In genomic region chr4:145937021-145937861, GRCh38 we compare ENCODE assay signal across 8 cellular contexts. TPM values are rescaled to one million over a fixed set of nuclear protein-coding genes. Genes with fewer than 3 reads are reported as not detected.
DNase-seq lines count a peak whose midpoint lies in the region; ATAC-seq, FAIRE-seq and TF ChIP-seq lines count a peak whose summit lies in the region.

No MANE protein-coding gene starts in this region.

- H3K4me3 ChIP-seq in BLaER1 (peak overlapping the region; percentile 83), Loucy (ENCODE audit: low read length, poor library complexity, severe bottlenecking) (peak overlapping the region; percentile 89), kidney (ENCODE audit: low read length in 2 of 2) (peak overlapping the region; percentile 58 to 91)

- peak; percentile 59 for DNase-seq in activated CD4-positive, CD25-positive, alpha-beta regulatory T cell treated with anti-CD3 and anti-CD28 coated beads, Interleukin-2, amount 50 U/mL, for 72 hours
- peak; percentile 68 for DNase-seq in cerebellar cortex (ENCODE audit: low spot score)
- DNase-seq in kidney = peak; percentile 89
- DNase-seq in stimulated activated CD4-positive, alpha-beta T cell treated with anti-CD3 and anti-CD28 coated beads, Interleukin-12 subunit alpha, Interleukin-12 subunit beta, amount 100 ng/mL, for 48 hours (ENCODE audit: low read depth in 2 of 3, low spot score in 1 of 3) = peak in 2 of 3 donors; percentile 12 to 31
- no peak for DNase-seq in kidney glomerular epithelial cell (lab: John Stamatoyannopoulos, UW)

- no peaks in the 10 kb centered on the region for H4K20me1 ChIP-seq in BLaER1
- peaks cover 18% of the 10 kb centered on the region for H4K20me1 ChIP-seq in Loucy (ENCODE audit: insufficient read depth, low read length, poor library complexity, severe bottlenecking)

- peak overlapping the region; percentile 61 for H2AFZ ChIP-seq in Loucy (ENCODE audit: low read length)

- peak overlapping the region; percentile 91 for H3K4me2 ChIP-seq in BLaER1
- peak overlapping the region; percentile 88 for H3K4me2 ChIP-seq in Loucy (ENCODE audit: low read depth, low read length, poor library complexity, severe bottlenecking)

- intact Hi-C loops in kidney (cut with DNase I) = no loop called here

- H3K4me1 ChIP-seq in BLaER1 (peaks cover 30% of the 10 kb centered on the region), Loucy (ENCODE audit: insufficient read depth, low read length, poor library complexity, severe bottlenecking) (peaks cover 40% of the 10 kb centered on the region), kidney (ENCODE audit: control insufficient read depth in 1 of 2, insufficient read depth in 1 of 2, low read depth in 1 of 2, low read length in 2 of 2) (peaks cover 9 to 28% of the 10 kb centered on the region in 2 donors)

- no peaks in the 10 kb centered on the region for H3K9me2 ChIP-seq in Loucy (replicated peaks; ENCODE audit: low read depth, low read length)

- ATAC-seq in GM19395 (IDR thresholded peaks at IDR 0.05; ENCODE audit: unreplicated experiment) = peak; percentile 20

- H3K9ac ChIP-seq in BLaER1 (peak overlapping the region; percentile 90), Loucy (ENCODE audit: low read depth, low read length, poor library complexity, severe bottlenecking) (peak overlapping the region; percentile 100), kidney (ENCODE audit: low read length in 2 of 2) (peak overlapping the region; percentile 65 to 93)

- no peak for TF ChIP-seq CTCF in Loucy (conservative IDR thresholded peaks at IDR 0.05; ENCODE audit: low read length)
- no peak for TF ChIP-seq CTCF in kidney (IDR thresholded peaks at IDR 0.05; ENCODE audit: borderline replicate concordance, extremely low read depth, insufficient read depth)

- H3F3A ChIP-seq in Loucy (ENCODE audit: low read depth) = peaks cover 6% of the 10 kb centered on the region; the same call in 1 of the 2 replicates

- H3K79me2 ChIP-seq in Loucy (ENCODE audit: insufficient read depth, low read length) = peaks cover 61% of the 10 kb centered on the region

- H3K36me3 ChIP-seq in BLaER1 (no peaks in the 10 kb centered on the region; the same call in 1 of the 2 replicates), Loucy (ENCODE audit: insufficient read depth, low read length) (no peaks in the 10 kb centered on the region; the same call in 1 of the 2 replicates), kidney (ENCODE audit: control insufficient read depth in 1 of 2, insufficient read depth in 2 of 2, low read length in 2 of 2) (no peaks in the 10 kb centered on the region)

- H3K27ac ChIP-seq in BLaER1 (peak overlapping the region; percentile 90), kidney (ENCODE audit: low read depth in 2 of 2, low read length in 2 of 2) (peak overlapping the region; percentile 95 to 98)

- H3K9me3 ChIP-seq in BLaER1 (no peaks in the 10 kb centered on the region), Loucy (ENCODE audit: insufficient read depth, low read depth, low read length) (no peaks in the 10 kb centered on the region), kidney (ENCODE audit: control insufficient read depth in 1 of 2, low read length in 2 of 2) (no peaks in the 10 kb centered on the region)

- FAIRE-seq in kidney (lab: Jason Lieb, UNC) = no peak

- H3K27me3 ChIP-seq in BLaER1 = no peaks in the 10 kb centered on the region
- peaks cover 5% of the 10 kb centered on the region for H3K27me3 ChIP-seq in Loucy (ENCODE audit: insufficient read depth, low read length, poor library complexity, severe bottlenecking)

RNA-seq across cellular contexts. Expression of gene ZNF827, which starts 1.4 kb away (rescaled TPM):
- 22.6 TPM for total RNA-seq in kidney
- polyA plus RNA-seq in kidney (ENCODE audit: insufficient read depth, low read depth, low replicate concordance) = 3.5 TPM
